In genomic region chr13:106505295-106505694, GRCh38 we compare ENCODE assay signal across 17 cellular contexts. TPM values are rescaled to one million over a fixed set of nuclear protein-coding genes. Genes with fewer than 3 reads are reported as not detected.
DNase-seq lines count a peak whose midpoint lies in the region; ATAC-seq, FAIRE-seq and TF ChIP-seq lines count a peak whose summit lies in the region.
"Had no signal": no experiment of that assay in that cellular context is flagged by ENCODE, and none has a peak within 500 bp of the region (broad histone marks: within the 10 kb centered on the region; RNA-seq: fewer than 3 reads in every experiment).

No MANE protein-coding gene starts in this region.

- no peak for DNase-seq in ascending aorta (ENCODE audit: low spot score in 2 of 2)
- no peak for DNase-seq in keratinocyte (ENCODE audit: low read depth, low spot score)
- no peak for DNase-seq in nephron progenitor cell
- DNase-seq in testis = no peak
- DNase-seq in DMS114 treated with DMSO at 0.1 percent for 48 hours (lab: John Stamatoyannopoulos, UW; ENCODE audit: unreplicated experiment) = no peak
- DNase-seq in GM23338 (ENCODE audit: low spot score) = no peak
- DNase-seq: ACHN; CD4-positive, CD25-positive, alpha-beta regulatory T cell; DMS 273 treated with DMSO at 0.1 percent for 48 hours; DMS79 had no signal

- H3K4me1 ChIP-seq in ascending aorta = peaks cover 10 to 33% of the 10 kb centered on the region in 2 donors
- H3K4me1 ChIP-seq in keratinocyte (ENCODE audit: control insufficient read depth, extremely low read depth, insufficient read depth, low read length) = peaks cover 31% of the 10 kb centered on the region
- peaks cover 14% of the 10 kb centered on the region for H3K4me1 ChIP-seq in testis
- peaks cover 20% of the 10 kb centered on the region for H3K4me1 ChIP-seq in GM23338 (ENCODE audit: insufficient read depth)

- peaks cover 7% of the 10 kb centered on the region for H3K9me1 ChIP-seq in keratinocyte (ENCODE audit: control insufficient read depth, extremely low read depth, insufficient read depth, low read length)

- H3K4me2 ChIP-seq in keratinocyte (ENCODE audit: control insufficient read depth, extremely low read depth, insufficient read depth, low read depth, low read length) (no peak overlapping the region), GM23338 (no peak overlapping the region)
- H3K4me2 ChIP-seq: BLaER1 treated with 17β-estradiol and CSF1 and Interleukin-3, amounts not matched to agents 10 nM and 100 nM had no signal

- no peak for TF ChIP-seq CTCF in ascending aorta (IDR thresholded peaks at IDR 0.05)
- no peak for TF ChIP-seq CTCF in keratinocyte (optimal IDR thresholded peaks at IDR 0.05 in 1 of 3, IDR thresholded peaks at IDR 0.05 in 1 of 3, conservative IDR thresholded peaks at IDR 0.05 in 1 of 3; ENCODE audit: extremely low read depth in 1 of 3, insufficient read depth in 2 of 3, low read length in 3 of 3)
- no peak for TF ChIP-seq CTCF in nephron progenitor cell (IDR thresholded peaks at IDR 0.05)
- TF ChIP-seq CTCF in testis (IDR thresholded peaks at IDR 0.05) = no peak
- TF ChIP-seq CTCF in GM23338 (conservative IDR thresholded peaks at IDR 0.05; ENCODE audit: low read depth in 2 of 2) = no peak

- TF ChIP-seq POLR2A in testis (IDR thresholded peaks at IDR 0.05) = no peak

- intact Hi-C loops in ascending aorta (cut with DNase I) (loop anchor here (10.0 kb wide), 1 partner anchor 130 kb away; no protein-coding TSS in a partner anchor), testis (cut with DNase I; ENCODE audit: low total_unique reads) (no loop called here)

- H4K20me1 ChIP-seq in keratinocyte (ENCODE audit: control insufficient read depth, extremely low read depth, insufficient read depth, low read length) = no peaks in the 10 kb centered on the region
- H4K20me1 ChIP-seq in GM23338 (replicated peaks; ENCODE audit: insufficient read depth) = no peaks in the 10 kb centered on the region

- H3K9me2 ChIP-seq in GM23338 (ENCODE audit: insufficient read depth) = no peaks in the 10 kb centered on the region

- peaks cover 89% of the 10 kb centered on the region for H3K36me3 Mint-ChIP-seq in nephron progenitor cell (ENCODE audit: low read depth)
- H3K36me3 Mint-ChIP-seq in GM23338 (ENCODE audit: low read depth) = peaks cover 4% of the 10 kb centered on the region; the same call in 2 of the 3 replicates
- H3K36me3 Mint-ChIP-seq: CD4-positive, CD25-positive, alpha-beta regulatory T cell had no signal

- H3K27me3 ChIP-seq in ascending aorta = no peaks in the 10 kb centered on the region
- H3K27me3 ChIP-seq in keratinocyte (ENCODE audit: control insufficient read depth, extremely low read depth, insufficient read depth, low read length) = no peaks in the 10 kb centered on the region
- H3K27me3 ChIP-seq in testis = no peaks in the 10 kb centered on the region
- no peaks in the 10 kb centered on the region for H3K27me3 ChIP-seq in GM23338 (ENCODE audit: insufficient read depth)
- H3K27me3 ChIP-seq: BLaER1 treated with 17β-estradiol and CSF1 and Interleukin-3, amounts not matched to agents 10 nM and 100 nM had no signal

- FAIRE-seq in keratinocyte (lab: Jason Lieb, UNC) = peak; percentile 41
- FAIRE-seq: GM12878, GM19239 had no signal

- H3K4me3 Mint-ChIP-seq in nephron progenitor cell = no peak overlapping the region
- no peak overlapping the region for H3K4me3 Mint-ChIP-seq in GM23338
- H3K4me3 Mint-ChIP-seq: CD4-positive, CD25-positive, alpha-beta regulatory T cell; IgD-negative memory B cell had no signal

- peaks cover 96% of the 10 kb centered on the region for H3K79me2 ChIP-seq in keratinocyte (ENCODE audit: control insufficient read depth, insufficient read depth, low read length)
- H3K79me2 ChIP-seq in GM23338 (replicated peaks; ENCODE audit: insufficient read depth) = peaks cover 59% of the 10 kb centered on the region

- H3F3A ChIP-seq in GM23338 (replicated peaks; ENCODE audit: low read depth) = no peaks in the 10 kb centered on the region

- dilution Hi-C loops in keratinocyte (cut with MboI; ENCODE audit: extremely low pct_ligation_motif_present, low sequenced_read_pairs) = no loop called here

- H2AFZ ChIP-seq in keratinocyte (ENCODE audit: control insufficient read depth, low read length) = no peak overlapping the region
- H2AFZ ChIP-seq in GM23338 = no peak overlapping the region

- H3K4me1 Mint-ChIP-seq in nephron progenitor cell = peaks cover 61% of the 10 kb centered on the region
- H3K4me1 Mint-ChIP-seq in GM23338 = peaks cover 19% of the 10 kb centered on the region

- WGBS in testis, 2 donors = 75 to 77% methylated on average over 1 to 4 of the region's 4 CpGs

- H3K27me3 Mint-ChIP-seq in nephron progenitor cell (ENCODE audit: low read depth, poor library complexity) (no peaks in the 10 kb centered on the region), GM23338 (ENCODE audit: insufficient read depth, low read depth, poor library complexity) (no peaks in the 10 kb centered on the region)

- peak overlapping the region; percentile 59 for H3K27ac Mint-ChIP-seq in nephron progenitor cell
- no peak overlapping the region for H3K27ac Mint-ChIP-seq in GM23338
- H3K27ac Mint-ChIP-seq: CD4-positive, CD25-positive, alpha-beta regulatory T cell; IgD-negative memory B cell had no signal

- H3K9me3 ChIP-seq in ascending aorta (no peaks in the 10 kb centered on the region), keratinocyte (ENCODE audit: control insufficient read depth, low read depth, low read length) (no peaks in the 10 kb centered on the region), testis (no peaks in the 10 kb centered on the region)
- H3K9me3 ChIP-seq: BLaER1 treated with 17β-estradiol and CSF1 and Interleukin-3, amounts not matched to agents 10 nM and 100 nM had no signal

- no peak overlapping the region for H3K9ac ChIP-seq in keratinocyte (ENCODE audit: control insufficient read depth, extremely low read depth, insufficient read depth, low read length)
- H3K9ac ChIP-seq: BLaER1 treated with 17β-estradiol and CSF1 and Interleukin-3, amounts not matched to agents 10 nM and 100 nM had no signal

- H3K9me3 Mint-ChIP-seq in nephron progenitor cell (no peaks in the 10 kb centered on the region), GM23338 (no peaks in the 10 kb centered on the region)
- H3K9me3 Mint-ChIP-seq: IgD-negative memory B cell had no signal

- H3K4me3 ChIP-seq in ascending aorta (no peak overlapping the region), keratinocyte (ENCODE audit: control insufficient read depth in 2 of 3, extremely low read depth in 1 of 3, insufficient read depth in 2 of 3, low read depth in 1 of 3, low read length in 3 of 3) (no peak overlapping the region), testis (no peak overlapping the region), GM23338 (no peak overlapping the region)
- H3K4me3 ChIP-seq: BLaER1 treated with 17β-estradiol and CSF1 and Interleukin-3, amounts not matched to agents 10 nM and 100 nM; GM12878 had no signal

- H3K36me3 ChIP-seq in ascending aorta = peaks cover 0 to 3% of the 10 kb centered on the region in 2 donors
- peaks cover 17 to 32% of the 10 kb centered on the region in 2 experiments for H3K36me3 ChIP-seq in keratinocyte (ENCODE audit: control insufficient read depth in 2 of 2, extremely low read depth in 1 of 2, insufficient read depth in 2 of 2, low read length in 2 of 2)
- H3K36me3 ChIP-seq in testis (ENCODE audit: low read depth, missing control alignments) = no peaks in the 10 kb centered on the region
- H3K36me3 ChIP-seq in GM23338 (ENCODE audit: insufficient read depth) = no peaks in the 10 kb centered on the region

- ATAC-seq in GM18909 (IDR thresholded peaks at IDR 0.05; ENCODE audit: poor library complexity, unreplicated experiment) (no peak), HG02763 (IDR thresholded peaks at IDR 0.05; ENCODE audit: unreplicated experiment) (no peak), GM23338 (no peak)
- ATAC-seq: GM12878, HCT116 had no signal

- H3K27ac ChIP-seq in ascending aorta (peak overlapping the region; percentile 40 to 66), keratinocyte (ENCODE audit: control insufficient read depth, insufficient read depth, low read length) (no peak overlapping the region), testis (peak overlapping the region; percentile 10), GM23338 (ENCODE audit: low read depth) (no peak overlapping the region)

TF ChIP-seq in GM23338, 12 proteins besides CTCF, POLR2A, EP300 and RAD21 (continues in another document):
- TF ChIP-seq CREB1 (CRISPR knock-in tag; IDR thresholded peaks at IDR 0.05; ENCODE audit: low read depth) (no peak), NANOG (IDR thresholded peaks at IDR 0.05; ENCODE audit: borderline replicate concordance) (no peak), ETS1 (IDR thresholded peaks at IDR 0.05) (no peak), ZNF114 (CRISPR knock-in tag; IDR thresholded peaks at IDR 0.05) (no peak)

RNA-seq across cellular contexts. Expression of gene EFNB2, which starts 30.2 kb away (rescaled TPM):
- total RNA-seq in ascending aorta (38.0 TPM), testis (10 to 100 TPM; 24.7 to 37.7 TPM)
- polyA plus RNA-seq in keratinocyte (29.4 to 68.0 TPM (median 38.9 TPM) in 3 replicates), testis (ENCODE audit: insufficient read depth, low read depth, low replicate concordance) (17.4 TPM), GM23338 (2016; fragmentation: Nextera tagmentation; extraction: Ambion mirVana) (5.5 and 5.7 TPM in 2 replicates)
- polyA plus RNA-seq in keratinocyte (2011; ENCODE audit: low read depth) = 15.9 TPM
- 29.4 and 32.8 TPM in 2 replicates for polyA plus RNA-seq in keratinocyte (2011; cell fraction: cytosol; rRNA removed)
- polyA plus RNA-seq in keratinocyte (2011; cell fraction: nucleus; rRNA removed) = 74.1 and 79.8 TPM in 2 replicates
- 23.1 and 66.7 TPM in 2 replicates for polyA plus RNA-seq in keratinocyte (2012; ENCODE audit: low replicate concordance)
- 49.3 to 103 TPM (median 57.1 TPM) in 3 replicates for polyA minus RNA-seq in keratinocyte
- polyA minus RNA-seq in keratinocyte (2011; cell fraction: cytosol; rRNA and poly(A)+ RNA removed) = 43.4 TPM
- 64.7 and 91.4 TPM in 2 replicates for polyA minus RNA-seq in keratinocyte (2011; cell fraction: nucleus; rRNA and poly(A)+ RNA removed)
- total RNA-seq in GM23338 (2014; rRNA removed; shearing (Covaris generic)) = 8.3 and 10.9 TPM in 2 replicates

Comparison
In these comparisons a context has a peak if more than half of its experiments do, and no peak if none do; other contexts are left out.
1. H3K27ac ChIP-seq: peak in ascending aorta (2 of 2) and testis (2 of 2); none in keratinocyte (single experiment) and GM23338 (single experiment).